1 cellular context compared by ENCODE assay signal in the genomic region with DNA sequence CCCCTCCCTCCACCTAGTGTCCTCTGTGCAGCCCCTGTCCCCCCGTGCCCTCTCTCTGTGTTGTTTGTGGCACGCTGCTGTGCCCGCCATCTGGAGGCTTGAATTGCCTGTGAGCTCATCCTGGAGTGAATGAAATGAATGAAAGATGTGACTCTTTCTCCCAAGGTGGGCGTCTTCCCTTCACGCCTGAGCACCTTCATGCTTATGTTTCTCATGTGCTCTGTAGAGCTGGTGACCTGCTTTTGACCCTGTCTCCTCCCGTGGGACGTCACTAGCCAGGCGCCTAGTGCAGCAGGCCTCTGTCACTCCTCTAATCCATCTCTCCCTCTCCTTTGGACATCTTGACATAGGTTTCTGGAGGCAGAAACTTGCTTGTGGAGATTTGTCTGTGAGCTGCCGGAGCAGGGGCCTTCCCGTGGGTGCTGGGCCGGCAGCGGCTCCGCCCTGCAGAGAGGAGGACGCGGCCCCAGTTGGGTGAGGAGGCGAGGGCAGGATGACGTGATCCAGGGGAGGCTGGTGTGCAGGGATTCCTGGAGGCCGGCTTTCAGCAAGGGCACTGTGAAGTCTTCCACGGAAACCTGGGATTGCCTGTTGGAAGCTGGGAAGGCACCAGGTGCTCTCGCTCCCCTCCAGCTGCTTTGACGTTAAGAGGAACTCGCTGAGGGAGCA.
TF ChIP-seq lines count a peak whose summit lies in the region.

No MANE protein-coding gene starts in this region.

TF ChIP-seq in SK-N-SH treated with all-trans-retinoic acid at 6 μM for 48 hours, 23 proteins besides CTCF, POLR2A, EP300 and RAD21 (continued from another document):
- TF ChIP-seq GLIS3 (CRISPR knock-in tag; IDR thresholded peaks at IDR 0.05) (no peak), TOX (CRISPR knock-in tag; IDR thresholded peaks at IDR 0.05; ENCODE audit: borderline replicate concordance) (no peak)
- TF ChIP-seq, protein P1, sequence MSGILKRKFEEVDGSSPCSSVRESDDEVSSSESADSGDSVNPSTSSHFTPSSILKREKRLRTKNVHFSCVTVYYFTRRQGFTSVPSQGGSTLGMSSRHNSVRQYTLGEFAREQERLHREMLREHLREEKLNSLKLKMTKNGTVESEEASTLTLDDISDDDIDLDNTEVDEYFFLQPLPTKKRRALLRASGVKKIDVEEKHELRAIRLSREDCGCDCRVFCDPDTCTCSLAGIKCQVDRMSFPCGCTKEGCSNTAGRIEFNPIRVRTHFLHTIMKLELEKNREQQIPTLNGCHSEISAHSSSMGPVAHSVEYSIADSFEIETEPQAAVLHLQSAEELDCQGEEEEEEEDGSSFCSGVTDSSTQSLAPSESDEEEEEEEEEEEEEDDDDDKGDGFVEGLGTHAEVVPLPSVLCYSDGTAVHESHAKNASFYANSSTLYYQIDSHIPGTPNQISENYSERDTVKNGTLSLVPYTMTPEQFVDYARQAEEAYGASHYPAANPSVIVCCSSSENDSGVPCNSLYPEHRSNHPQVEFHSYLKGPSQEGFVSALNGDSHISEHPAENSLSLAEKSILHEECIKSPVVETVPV (CRISPR knock-in tag; IDR thresholded peaks at IDR 0.05) = no peak
